In the genomic region with DNA sequence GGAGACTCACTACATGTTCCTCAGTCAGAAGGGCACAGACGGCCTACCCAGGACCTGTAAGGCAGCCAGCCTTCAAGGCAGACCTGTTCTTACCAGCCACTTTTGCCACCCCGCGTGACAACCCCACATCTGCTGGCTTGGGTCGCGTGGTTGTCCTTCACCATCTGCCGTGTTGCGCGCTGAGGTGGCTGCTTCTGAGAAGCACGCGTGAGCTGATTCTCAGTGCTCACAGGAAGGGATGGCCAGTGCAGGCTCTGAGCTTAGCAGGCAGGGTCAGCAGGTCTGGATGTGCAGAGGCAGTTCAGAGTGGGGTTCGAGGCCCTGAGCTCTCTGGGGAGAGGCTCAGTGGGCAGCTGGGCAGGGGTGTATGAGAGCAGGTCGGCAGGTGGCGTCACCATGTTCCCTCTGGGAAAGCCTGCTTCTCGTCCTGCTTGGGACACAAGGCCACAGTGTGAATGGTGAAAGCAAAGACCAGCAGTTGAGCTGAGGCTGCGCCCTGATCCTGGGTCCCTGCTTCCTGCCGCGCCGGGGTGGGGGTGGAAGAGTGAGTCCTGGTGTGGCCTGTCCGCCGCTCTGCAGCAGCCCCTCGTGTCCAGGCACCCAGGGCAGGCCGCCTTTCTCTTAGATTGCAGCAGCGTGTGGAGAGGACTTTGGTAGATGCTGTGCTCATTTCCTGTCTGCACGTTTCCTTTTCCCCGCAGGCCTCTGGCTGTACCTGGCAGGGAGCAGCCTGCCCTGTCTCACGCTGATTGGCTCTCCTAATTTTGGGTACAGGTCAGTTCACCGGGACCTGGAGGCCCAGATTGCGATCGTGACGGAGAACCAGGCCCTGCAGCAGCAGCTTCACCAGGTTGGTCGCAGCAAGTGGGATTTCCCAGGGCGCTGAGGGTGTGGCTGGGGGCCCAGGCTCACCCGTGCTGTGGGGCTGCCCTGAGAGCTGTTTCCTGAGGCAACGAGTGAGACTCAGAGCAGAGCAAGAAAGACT, we compare ENCODE assay signal across 8 cellular contexts. TPM values are rescaled to one million over a fixed set of nuclear protein-coding genes. Genes with fewer than 3 reads are reported as not detected.
DNase-seq lines count a peak whose midpoint lies in the region; ATAC-seq and TF ChIP-seq lines count a peak whose summit lies in the region.

No MANE protein-coding gene starts in this region.

- H3K27ac ChIP-seq in stomach: peak overlapping the region in 4 of 5 donors; percentile 80 to 89 (median 84)

- TF ChIP-seq POLR2A in stomach (IDR thresholded peaks at IDR 0.05): no peak

- H3K4me1 ChIP-seq in stomach: peaks cover 39 to 85% (median 51%) of the 10 kb centered on the region in 4 donors

- H3K36me3 ChIP-seq in stomach: peaks cover 3 to 51% (median 36%) of the 10 kb centered on the region in 4 donors

- H3K27me3 Mint-ChIP-seq in activated naive CD8-positive, alpha-beta T cell treated with anti-CD3 and anti-CD28 coated beads, Interleukin-2, amount 50 U/mL, for 24 hours: no peaks in the 10 kb centered on the region
- no peaks in the 10 kb centered on the region for H3K27me3 Mint-ChIP-seq in naive thymus-derived CD8-positive, alpha-beta T cell

- H3K4me3 Mint-ChIP-seq in activated naive CD8-positive, alpha-beta T cell treated with anti-CD3 and anti-CD28 coated beads, Interleukin-2, amount 50 U/mL, for 24 hours: no peak overlapping the region
- H3K4me3 Mint-ChIP-seq in naive thymus-derived CD8-positive, alpha-beta T cell: peak overlapping the region; percentile 55 to 78 (median 70)

- peaks cover 25% of the 10 kb centered on the region for H3K36me3 Mint-ChIP-seq in activated naive CD8-positive, alpha-beta T cell treated with anti-CD3 and anti-CD28 coated beads, Interleukin-2, amount 50 U/mL, for 24 hours (ENCODE audit: low read depth)
- H3K36me3 Mint-ChIP-seq in naive thymus-derived CD8-positive, alpha-beta T cell: peaks cover 0 to 26% (median 0%) of the 10 kb centered on the region in 3 donors

- H3K4me3 ChIP-seq in stomach: peak overlapping the region in 1 of 4 donors; percentile 4

- H3K9me3 Mint-ChIP-seq in activated naive CD8-positive, alpha-beta T cell treated with anti-CD3 and anti-CD28 coated beads, Interleukin-2, amount 50 U/mL, for 24 hours: no peaks in the 10 kb centered on the region
- no peaks in the 10 kb centered on the region for H3K9me3 Mint-ChIP-seq in naive thymus-derived CD8-positive, alpha-beta T cell

- no peaks in the 10 kb centered on the region for H3K27me3 ChIP-seq in stomach

- no peak for TF ChIP-seq CTCF in stomach (IDR thresholded peaks at IDR 0.05)

- intact Hi-C loops in stomach (cut with DNase I; ENCODE audit: low total_unique reads): no loop called here

- ATAC-seq in activated naive CD8-positive, alpha-beta T cell treated with anti-CD3 and anti-CD28 coated beads, Interleukin-2, amount 50 U/mL, for 24 hours: peak; percentile 37
- ATAC-seq in naive thymus-derived CD8-positive, alpha-beta T cell: peak; percentile 89 to 90
- ATAC-seq in HG03432 (IDR thresholded peaks at IDR 0.05; ENCODE audit: unreplicated experiment): no peak
- no peak for ATAC-seq in HG02571 (IDR thresholded peaks at IDR 0.05; ENCODE audit: unreplicated experiment)

- H3K4me1 Mint-ChIP-seq in activated naive CD8-positive, alpha-beta T cell treated with anti-CD3 and anti-CD28 coated beads, Interleukin-2, amount 50 U/mL, for 24 hours: peaks cover 60% of the 10 kb centered on the region
- peaks cover 26 to 71% (median 52%) of the 10 kb centered on the region in 4 donors for H3K4me1 Mint-ChIP-seq in naive thymus-derived CD8-positive, alpha-beta T cell

- POLR2A ChIA-PET in naive thymus-derived CD8-positive, alpha-beta T cell (lab: Charles Lee): no interaction called here

- peak overlapping the region; percentile 75 for H3K27ac Mint-ChIP-seq in activated naive CD8-positive, alpha-beta T cell treated with anti-CD3 and anti-CD28 coated beads, Interleukin-2, amount 50 U/mL, for 24 hours
- peak overlapping the region; percentile 88 to 99 (median 92) for H3K27ac Mint-ChIP-seq in naive thymus-derived CD8-positive, alpha-beta T cell

- DNase-seq in activated CD4-positive, alpha-beta T cell treated with anti-CD3 and anti-CD28 coated beads for 1 hour: peak; percentile 35
- DNase-seq in activated naive CD8-positive, alpha-beta T cell treated with anti-CD3 and anti-CD28 coated beads, Interleukin-2, amount 50 U/mL, for 24 hours: peak; percentile 46
- peak in 9 of 10 donors; percentile 48 to 69 (median 55) for DNase-seq in naive thymus-derived CD8-positive, alpha-beta T cell
- no peak for DNase-seq in stomach
- no peak for DNase-seq in NCI-H345 (lab: John Stamatoyannopoulos, UW)
- DNase-seq in D341Med (ENCODE audit: low spot score): no peak

- WGBS in stomach, 5 donors: 79 to 85% (median 84%) methylated on average over 27 to 34 of the region's 34 CpGs

- H3K9me3 ChIP-seq in stomach: no peaks in the 10 kb centered on the region

- no peak for TF ChIP-seq EP300 in stomach (IDR thresholded peaks at IDR 0.05)

RNA-seq across cellular contexts. Expression of a gene that starts 36.0 kb away (rescaled TPM):
- 10 to 100 TPM; 72.5 to 73.4 TPM for total RNA-seq in naive thymus-derived CD8-positive, alpha-beta T cell
- 10 to 100 TPM; 24.3 to 46.6 (median 32.7) TPM for polyA plus RNA-seq in naive thymus-derived CD8-positive, alpha-beta T cell
- 100 to 1,000 TPM in 2 of 5 donors, 10 to 100 TPM in 3; 27.8 to 209 (median 41.7) TPM for total RNA-seq in stomach
- 10 to 100 TPM; 11.9 to 19.1 (median 14.9) TPM for polyA plus RNA-seq in stomach

RNA-seq across cellular contexts. Expression of a gene that starts 54.6 kb away (rescaled TPM):
- total RNA-seq in naive thymus-derived CD8-positive, alpha-beta T cell: 1 to 10 TPM in 1 of 2 experiments, under 1 TPM in 1; 0.86 to 1.0 TPM
- polyA plus RNA-seq in naive thymus-derived CD8-positive, alpha-beta T cell: 10 to 100 TPM; 21.2 to 43.9 (median 37.3) TPM
- total RNA-seq in stomach: 10 to 100 TPM; 48.4 to 62.9 (median 52.2) TPM
- 10 to 100 TPM; 18.7 to 46.9 (median 39.7) TPM for polyA plus RNA-seq in stomach

Comparison
In these comparisons a context has a peak if more than half of its experiments do, and no peak if none do; other contexts are left out.
1. DNase-seq: peak in activated CD4-positive, alpha-beta T cell treated with anti-CD3 and anti-CD28 coated beads for 1 hour (single experiment), activated naive CD8-positive, alpha-beta T cell treated with anti-CD3 and anti-CD28 coated beads, Interleukin-2, amount 50 U/mL, for 24 hours (single experiment) and naive thymus-derived CD8-positive, alpha-beta T cell (9 of 10); none in stomach (single experiment), NCI-H345 (single experiment) and D341Med (single experiment).
2. ATAC-seq: peak in activated naive CD8-positive, alpha-beta T cell treated with anti-CD3 and anti-CD28 coated beads, Interleukin-2, amount 50 U/mL, for 24 hours (single experiment) and naive thymus-derived CD8-positive, alpha-beta T cell (2 of 2); none in HG03432 (single experiment) and HG02571 (single experiment).
3. RNA of a gene that starts 54.6 kb away (total RNA-seq): 48.4 to 62.9 TPM in stomach; 0.86 to 1.0 TPM in naive thymus-derived CD8-positive, alpha-beta T cell; every median in the first group is over 10 times any median in the second.